Comparison of ENCODE assay signal across 15 cellular contexts in genomic region chr13:81140675-81141074, GRCh38.
A peak's percentile ranks its signal among the peaks of the same experiment; 100 is the strongest.
DNase-seq lines count a peak whose midpoint lies in the region; TF ChIP-seq lines count a peak whose summit lies in the region.
"Had no signal": no experiment of that assay in that cellular context is flagged by ENCODE, and none has a peak within 500 bp of the region (broad histone marks: within the 10 kb centered on the region; RNA-seq: fewer than 3 reads in every experiment).

No MANE protein-coding gene starts in this region.

- H4K20me1 ChIP-seq in H9 (ENCODE audit: control insufficient read depth, insufficient read depth, insufficient read length) = no peaks in the 10 kb centered on the region
- H4K20me1 ChIP-seq: BLaER1 had no signal

- no peak overlapping the region for H3K9ac ChIP-seq in H9 (ENCODE audit: extremely low read depth, insufficient read length, low read length)
- H3K9ac ChIP-seq: BLaER1, KMS-11 had no signal

- no peak overlapping the region for H4K5ac ChIP-seq in H9 (ENCODE audit: insufficient read length, low read depth, low read length)

- H2AK5ac ChIP-seq in H9 (ENCODE audit: insufficient read length, low read length) = no peak overlapping the region

- DNase-seq in H9 (no peak), iPS DF 19.7 (ENCODE audit: low read depth, low spot score) (peak; percentile 47), progenitor cell of endocrine pancreas (ENCODE audit: low spot score, unreplicated experiment) (no peak), posterior vena cava (ENCODE audit: low spot score) (no peak), SHP77 treated with DMSO at 0.1 percent for 48 hours (lab: John Stamatoyannopoulos, UW) (no peak)
- DNase-seq in stimulated activated CD4-positive, alpha-beta T cell treated with anti-CD3 and anti-CD28 coated beads, Interleukin-1b, Interleukin-23, amount 100 ng/mL, for 48 hours = no peak
- DNase-seq: Calu3; CD4-positive, alpha-beta memory T cell; HFFc6; NCI-H1417 treated with DMSO at 0.1 percent for 48 hours; NCI-H187 treated with DMSO at 0.1 percent for 48 hours; NCI-H226 had no signal

- H2BK12ac ChIP-seq in H9 (ENCODE audit: insufficient read length, low read depth, low read length) = no peak overlapping the region

- no peak overlapping the region for H3K23ac ChIP-seq in H9 (ENCODE audit: insufficient read length, low read depth, low read length)

- no peak overlapping the region for H2BK15ac ChIP-seq in H9 (ENCODE audit: low read depth, low read length)

- no peak overlapping the region for H4K8ac ChIP-seq in H9 (replicated peaks; ENCODE audit: insufficient read length, low read depth, low read length)

- H3K27ac ChIP-seq in H9 (ENCODE audit: insufficient read length, low read depth, low read length) (peak overlapping the region; percentile 26), VCaP (peak overlapping the region; percentile 91)
- H3K27ac ChIP-seq: BLaER1, KMS-11 had no signal

- H2BK5ac ChIP-seq in H9 (ENCODE audit: insufficient read length, low read length) = no peak overlapping the region

- H3K36me3 Mint-ChIP-seq in H9 (ENCODE audit: insufficient read depth in 1 of 3, low read depth in 3 of 3) = peaks cover 0 to under 1% (median under 1%) of the 10 kb centered on the region in 3 experiments; a peak in 1 of 7 replicates
- H3K36me3 Mint-ChIP-seq in progenitor cell of endocrine pancreas (ENCODE audit: insufficient read depth) = peaks cover 1% of the 10 kb centered on the region
- H3K36me3 Mint-ChIP-seq: CD4-positive, alpha-beta memory T cell had no signal

- TF ChIP-seq CTCF in H9 (conservative IDR thresholded peaks at IDR 0.05) = no peak
- no peak for TF ChIP-seq CTCF in VCaP (conservative IDR thresholded peaks at IDR 0.05)
- no peak for TF ChIP-seq CTCF in progenitor cell of endocrine pancreas (IDR thresholded peaks at IDR 0.05; ENCODE audit: unreplicated experiment)

- H3K4me1 ChIP-seq in H9 (ENCODE audit: insufficient read depth, low read length) = peaks cover 10% of the 10 kb centered on the region
- H3K4me1 ChIP-seq: BLaER1 had no signal

- H3K9me3 Mint-ChIP-seq in H9 = peaks cover 0 to 2% of the 10 kb centered on the region in 2 experiments; a peak in 2 of 5 replicates
- peaks cover 11% of the 10 kb centered on the region for H3K9me3 Mint-ChIP-seq in progenitor cell of endocrine pancreas (ENCODE audit: low read depth)
- H3K9me3 Mint-ChIP-seq: HFFc6 had no signal

- peaks cover 48 to 53% of the 10 kb centered on the region in 2 experiments for H3K4me1 Mint-ChIP-seq in H9
- H3K4me1 Mint-ChIP-seq in progenitor cell of endocrine pancreas (ENCODE audit: low read depth) = peaks cover 21% of the 10 kb centered on the region
- H3K4me1 Mint-ChIP-seq: CD4-positive, alpha-beta memory T cell had no signal

- no peaks in the 10 kb centered on the region for H3K79me2 ChIP-seq in H9 (ENCODE audit: insufficient read depth, low read length)

- H3K4me2 ChIP-seq in H9 (ENCODE audit: insufficient read depth, insufficient read length, low read length) = no peak overlapping the region
- H3K4me2 ChIP-seq: BLaER1, KMS-11 had no signal

- no peak overlapping the region for H3K4ac ChIP-seq in H9 (ENCODE audit: low read depth, low read length)

- H3K4me3 Mint-ChIP-seq in H9 (no peak overlapping the region; a peak in 1 of 5 replicates), progenitor cell of endocrine pancreas (ENCODE audit: low read depth) (no peak overlapping the region)
- H3K4me3 Mint-ChIP-seq: HFFc6 had no signal

- WGBS in H9 (ENCODE audit: extremely low coverage, insufficient read length, low lambda C conversion rate) = no CpG with 5 or more reads among the region's 3 CpGs

- H2BK120ac ChIP-seq in H9 (ENCODE audit: low read depth, low read length, poor library complexity, severe bottlenecking) = no peak overlapping the region

- no peaks in the 10 kb centered on the region for H3K9me3 ChIP-seq in H9 (ENCODE audit: control insufficient read depth, low read depth, low read length)
- H3K9me3 ChIP-seq: BLaER1 had no signal

- intact Hi-C loops in posterior vena cava (cut with DNase I) = no loop called here

- H3K27me3 Mint-ChIP-seq in H9 (ENCODE audit: low read depth) = no peaks in the 10 kb centered on the region
- H3K27me3 Mint-ChIP-seq in progenitor cell of endocrine pancreas = no peaks in the 10 kb centered on the region
- H3K27me3 Mint-ChIP-seq: CD4-positive, alpha-beta memory T cell had no signal

- no peak overlapping the region for H2BK20ac ChIP-seq in H9 (ENCODE audit: low read depth, low read length, poor library complexity, severe bottlenecking)

- H3K27me3 ChIP-seq in H9 (ENCODE audit: insufficient read depth, low read length) = no peaks in the 10 kb centered on the region
- H3K27me3 ChIP-seq: BLaER1 had no signal

- H3K18ac ChIP-seq in H9 (ENCODE audit: insufficient read length, low read depth, low read length) = no peak overlapping the region

- H3T11ph ChIP-seq in H9 (ENCODE audit: low read length) = no peak overlapping the region

- no peaks in the 10 kb centered on the region for H3K79me1 ChIP-seq in H9 (ENCODE audit: insufficient read depth, low read depth, low read length, poor library complexity, severe bottlenecking)

- no peak overlapping the region for H3K56ac ChIP-seq in H9 (ENCODE audit: insufficient read length, low read depth, low read length)

- no peak overlapping the region for H2AFZ ChIP-seq in H9 (ENCODE audit: low read length)

- H4K91ac ChIP-seq in H9 (ENCODE audit: insufficient read length, low read depth, low read length) = no peak overlapping the region

- H3K23me2 ChIP-seq in H9 (ENCODE audit: insufficient read length, low read depth, low read length, poor library complexity, severe bottlenecking) = no peaks in the 10 kb centered on the region

- H3K14ac ChIP-seq in H9 (ENCODE audit: insufficient read depth, low read length) = no peak overlapping the region

- H3K27ac Mint-ChIP-seq in H9 (peak overlapping the region; percentile 85 to 96 (median 85); a peak in 5 of 7 replicates), progenitor cell of endocrine pancreas (peak overlapping the region; percentile 59)
- H3K27ac Mint-ChIP-seq: CD4-positive, alpha-beta memory T cell; HFFc6 had no signal
